19 cellular contexts compared by ENCODE assay signal in the genomic region with DNA sequence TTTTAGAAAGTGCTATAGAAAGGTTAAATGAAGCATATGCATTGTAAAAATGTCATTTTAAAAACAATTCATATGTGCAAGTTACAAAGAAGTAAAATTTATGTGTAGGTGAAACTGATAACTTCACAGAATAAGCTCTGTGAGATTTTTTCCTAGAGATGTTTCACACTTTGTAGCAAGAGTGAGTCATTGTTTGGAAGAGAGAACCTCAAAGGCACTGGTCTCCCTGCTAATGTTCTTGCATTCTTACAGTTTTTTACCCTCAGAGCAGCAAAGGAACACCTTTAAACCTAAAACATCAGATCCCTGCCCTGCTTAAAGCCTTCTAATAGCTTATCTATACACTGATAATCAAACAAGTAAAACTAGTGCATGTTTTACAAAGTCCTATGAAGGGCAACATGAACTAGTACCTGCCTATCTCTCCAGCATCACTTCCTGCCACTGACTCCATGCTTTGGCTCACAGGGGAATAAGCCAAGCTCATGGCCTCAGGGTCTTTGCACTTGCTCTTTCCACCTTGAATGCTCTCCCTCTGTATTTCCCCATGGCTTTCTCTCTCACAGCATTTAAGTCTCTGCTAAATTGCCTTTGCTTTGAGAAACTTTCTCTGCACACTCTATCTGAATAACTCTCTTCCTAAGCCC.
DNase-seq lines count a peak whose midpoint lies in the region; TF ChIP-seq lines count a peak whose summit lies in the region.
"Had no signal": no experiment of that assay in that cellular context is flagged by ENCODE, and none has a peak within 500 bp of the region (broad histone marks: within the 10 kb centered on the region; RNA-seq: fewer than 3 reads in every experiment).

No MANE protein-coding gene starts in this region.

- H4K8ac ChIP-seq in mesendoderm (ENCODE audit: low read depth, low read length): no peak overlapping the region

- peak overlapping the region; percentile 37 for H3K27ac Mint-ChIP-seq in activated T-cell treated with anti-CD3 and anti-CD28 coated beads, Interleukin-2, amount 50 U/mL, for 24 hours
- H3K27ac Mint-ChIP-seq in endodermal cell: no peak overlapping the region

- no peak overlapping the region for H4K5ac ChIP-seq in mesendoderm (ENCODE audit: low read length)

- H3K27me3 Mint-ChIP-seq in activated T-cell treated with anti-CD3 and anti-CD28 coated beads, Interleukin-2, amount 50 U/mL, for 24 hours: no peaks in the 10 kb centered on the region
- H3K27me3 Mint-ChIP-seq in endodermal cell (ENCODE audit: insufficient read depth): peaks cover 2% of the 10 kb centered on the region

- peaks cover 4% of the 10 kb centered on the region for H3K36me3 Mint-ChIP-seq in activated T-cell treated with anti-CD3 and anti-CD28 coated beads, Interleukin-2, amount 50 U/mL, for 24 hours (ENCODE audit: low read depth)
- no peaks in the 10 kb centered on the region for H3K36me3 Mint-ChIP-seq in endodermal cell (ENCODE audit: low read depth)
- H3K36me3 Mint-ChIP-seq: CD8-positive, alpha-beta memory T cell had no signal

- H3K4me3 Mint-ChIP-seq in activated T-cell treated with anti-CD3 and anti-CD28 coated beads, Interleukin-2, amount 50 U/mL, for 24 hours: no peak overlapping the region
- no peak overlapping the region for H3K4me3 Mint-ChIP-seq in endodermal cell
- H3K4me3 Mint-ChIP-seq: CD8-positive, alpha-beta memory T cell had no signal

- no peak overlapping the region for H3K4ac ChIP-seq in mesendoderm (ENCODE audit: low read depth, low read length)

- H3K27ac ChIP-seq in mesendoderm (ENCODE audit: low read depth, low read length) (no peak overlapping the region), endodermal cell (ENCODE audit: low read depth, low read length) (no peak overlapping the region)

- no peak overlapping the region for H3K23ac ChIP-seq in mesendoderm (ENCODE audit: low read length)

- H3K4me2 ChIP-seq in mesendoderm (ENCODE audit: low read length): no peak overlapping the region

- peaks cover 25% of the 10 kb centered on the region for H3K4me1 Mint-ChIP-seq in activated T-cell treated with anti-CD3 and anti-CD28 coated beads, Interleukin-2, amount 50 U/mL, for 24 hours (ENCODE audit: low read depth)
- no peaks in the 10 kb centered on the region for H3K4me1 Mint-ChIP-seq in endodermal cell

- H2BK120ac ChIP-seq in mesendoderm (ENCODE audit: low read depth, low read length): no peak overlapping the region

- no peak overlapping the region for H2BK15ac ChIP-seq in mesendoderm (replicated peaks; ENCODE audit: low read depth)

- no peak for DNase-seq in activated T-cell treated with anti-CD3 and anti-CD28 coated beads, Interleukin-2, amount 50 U/mL, for 24 hours
- no peak for DNase-seq in activated T-cell treated with anti-CD3 and anti-CD28 coated beads, Interleukin-2, amount 50 U/mL, for 1 hour
- DNase-seq in NCI-H226 (peak; percentile 20), amniotic epithelial cell (ENCODE audit: low read depth) (peak; percentile 3), mesendoderm (peak; percentile 13), NAMALWA (ENCODE audit: low spot score) (no peak), AG08395 (ENCODE audit: low spot score) (no peak), endodermal cell (no peak)
- DNase-seq: CD8-positive, alpha-beta memory T cell; DMS79; IMR-90; Karpas-422; NCI-H1105 treated with DMSO at 0.1 percent for 48 hours; NCI-H1694 treated with DMSO at 0.1 percent for 48 hours; NCI-H2107; NCI-H345; NCI-H526 treated with DMSO at 0.1 percent for 48 hours had no signal

- H2AK5ac ChIP-seq in mesendoderm (ENCODE audit: low read length): no peak overlapping the region

- H3K56ac ChIP-seq in mesendoderm (ENCODE audit: low read length): no peak overlapping the region

- H3K4me1 ChIP-seq in mesendoderm (ENCODE audit: control insufficient read depth, low read depth, low read length) (no peaks in the 10 kb centered on the region), endodermal cell (ENCODE audit: control insufficient read depth, insufficient read depth, low read length) (no peaks in the 10 kb centered on the region)
- H3K4me1 ChIP-seq: HAP-1 had no signal

- peaks cover 5% of the 10 kb centered on the region for H3K9me3 ChIP-seq in endodermal cell (ENCODE audit: control insufficient read depth, low read length)
- H3K9me3 ChIP-seq: HAP-1 had no signal

- H3K79me1 ChIP-seq in mesendoderm (ENCODE audit: low read length): no peaks in the 10 kb centered on the region

- no peak for TF ChIP-seq CTCF in endodermal cell (conservative IDR thresholded peaks at IDR 0.05)

- no peaks in the 10 kb centered on the region for H3K36me3 ChIP-seq in mesendoderm (ENCODE audit: control insufficient read depth, insufficient read depth, low read length)
- no peaks in the 10 kb centered on the region for H3K36me3 ChIP-seq in endodermal cell (ENCODE audit: control insufficient read depth, insufficient read depth, low read length)
- H3K36me3 ChIP-seq: BLaER1 treated with 17β-estradiol and CSF1 and Interleukin-3, amounts not matched to agents 10 nM and 100 nM; HAP-1 had no signal

- peaks cover 21% of the 10 kb centered on the region for H3K9me3 Mint-ChIP-seq in activated T-cell treated with anti-CD3 and anti-CD28 coated beads, Interleukin-2, amount 50 U/mL, for 24 hours
- peaks cover 4% of the 10 kb centered on the region for H3K9me3 Mint-ChIP-seq in endodermal cell

- H3K9ac ChIP-seq in mesendoderm (ENCODE audit: low read length) (no peak overlapping the region), endodermal cell (ENCODE audit: extremely low read depth, low read length, poor library complexity, severe bottlenecking) (no peak overlapping the region)
- H3K9ac ChIP-seq: BLaER1 treated with 17β-estradiol and CSF1 and Interleukin-3, amounts not matched to agents 10 nM and 100 nM had no signal

- H3K4me3 ChIP-seq in mesendoderm (ENCODE audit: low read length) (no peak overlapping the region), endodermal cell (ENCODE audit: low read length) (no peak overlapping the region)
- H3K4me3 ChIP-seq: BLaER1 treated with 17β-estradiol and CSF1 and Interleukin-3, amounts not matched to agents 10 nM and 100 nM; HAP-1 had no signal

- H3K27me3 ChIP-seq in mesendoderm (ENCODE audit: insufficient read depth, low read length, poor library complexity) (no peaks in the 10 kb centered on the region), endodermal cell (ENCODE audit: control insufficient read depth, insufficient read depth, low read length, poor library complexity, severe bottlenecking) (no peaks in the 10 kb centered on the region)
- H3K27me3 ChIP-seq: BLaER1 treated with 17β-estradiol and CSF1 and Interleukin-3, amounts not matched to agents 10 nM and 100 nM had no signal

- H2BK5ac ChIP-seq in mesendoderm (ENCODE audit: low read length): no peak overlapping the region

- no peak overlapping the region for H3K18ac ChIP-seq in mesendoderm (ENCODE audit: low read length)

- H3K79me2 ChIP-seq in mesendoderm (ENCODE audit: control insufficient read depth, insufficient read depth, low read length): no peaks in the 10 kb centered on the region

Comparison
In these comparisons a context has a peak if more than half of its experiments do, and no peak if none do; other contexts are left out.
1. DNase-seq: peak in NCI-H226 (single experiment), amniotic epithelial cell (single experiment) and mesendoderm (single experiment); none in activated T-cell treated with anti-CD3 and anti-CD28 coated beads, Interleukin-2, amount 50 U/mL, for 24 hours (single experiment), activated T-cell treated with anti-CD3 and anti-CD28 coated beads, Interleukin-2, amount 50 U/mL, for 1 hour (single experiment), NAMALWA (single experiment), AG08395 (single experiment) and endodermal cell (single experiment).